Comparison of ENCODE assay signal across 1 cellular context in the genomic region with DNA sequence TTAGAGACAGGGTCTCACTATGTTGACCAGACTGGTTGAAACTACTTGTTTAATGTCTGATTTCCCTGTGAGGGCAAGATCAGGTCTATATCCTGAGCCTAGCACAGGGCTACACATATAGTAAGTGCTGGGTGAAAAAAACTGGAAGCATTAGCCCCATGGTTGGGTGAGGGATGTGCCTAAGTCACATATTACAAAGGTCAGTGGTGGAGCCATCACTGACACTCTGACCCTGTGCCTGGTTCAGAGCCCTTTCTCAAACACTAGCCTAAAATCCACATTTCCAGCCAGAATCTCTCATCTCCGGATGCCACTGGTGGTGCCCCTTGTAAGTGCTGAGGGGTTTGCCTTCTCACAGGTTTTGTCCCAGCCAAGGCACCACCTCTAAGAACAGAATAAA.
TF ChIP-seq lines count a peak whose summit lies in the region.

No MANE protein-coding gene starts in this region.

TF ChIP-seq in liver, 16 proteins besides CTCF, POLR2A, EP300 and RAD21 (continued from another document):
- TF ChIP-seq, protein P1, sequence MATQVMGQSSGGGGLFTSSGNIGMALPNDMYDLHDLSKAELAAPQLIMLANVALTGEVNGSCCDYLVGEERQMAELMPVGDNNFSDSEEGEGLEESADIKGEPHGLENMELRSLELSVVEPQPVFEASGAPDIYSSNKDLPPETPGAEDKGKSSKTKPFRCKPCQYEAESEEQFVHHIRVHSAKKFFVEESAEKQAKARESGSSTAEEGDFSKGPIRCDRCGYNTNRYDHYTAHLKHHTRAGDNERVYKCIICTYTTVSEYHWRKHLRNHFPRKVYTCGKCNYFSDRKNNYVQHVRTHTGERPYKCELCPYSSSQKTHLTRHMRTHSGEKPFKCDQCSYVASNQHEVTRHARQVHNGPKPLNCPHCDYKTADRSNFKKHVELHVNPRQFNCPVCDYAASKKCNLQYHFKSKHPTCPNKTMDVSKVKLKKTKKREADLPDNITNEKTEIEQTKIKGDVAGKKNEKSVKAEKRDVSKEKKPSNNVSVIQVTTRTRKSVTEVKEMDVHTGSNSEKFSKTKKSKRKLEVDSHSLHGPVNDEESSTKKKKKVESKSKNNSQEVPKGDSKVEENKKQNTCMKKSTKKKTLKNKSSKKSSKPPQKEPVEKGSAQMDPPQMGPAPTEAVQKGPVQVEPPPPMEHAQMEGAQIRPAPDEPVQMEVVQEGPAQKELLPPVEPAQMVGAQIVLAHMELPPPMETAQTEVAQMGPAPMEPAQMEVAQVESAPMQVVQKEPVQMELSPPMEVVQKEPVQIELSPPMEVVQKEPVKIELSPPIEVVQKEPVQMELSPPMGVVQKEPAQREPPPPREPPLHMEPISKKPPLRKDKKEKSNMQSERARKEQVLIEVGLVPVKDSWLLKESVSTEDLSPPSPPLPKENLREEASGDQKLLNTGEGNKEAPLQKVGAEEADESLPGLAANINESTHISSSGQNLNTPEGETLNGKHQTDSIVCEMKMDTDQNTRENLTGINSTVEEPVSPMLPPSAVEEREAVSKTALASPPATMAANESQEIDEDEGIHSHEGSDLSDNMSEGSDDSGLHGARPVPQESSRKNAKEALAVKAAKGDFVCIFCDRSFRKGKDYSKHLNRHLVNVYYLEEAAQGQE (IDR thresholded peaks at IDR 0.05): peak; percentile 39
- no peak for TF ChIP-seq TAF1 (conservative IDR thresholded peaks at IDR 0.05)
- TF ChIP-seq JUND (IDR thresholded peaks at IDR 0.05): no peak
- TF ChIP-seq, protein P2, sequence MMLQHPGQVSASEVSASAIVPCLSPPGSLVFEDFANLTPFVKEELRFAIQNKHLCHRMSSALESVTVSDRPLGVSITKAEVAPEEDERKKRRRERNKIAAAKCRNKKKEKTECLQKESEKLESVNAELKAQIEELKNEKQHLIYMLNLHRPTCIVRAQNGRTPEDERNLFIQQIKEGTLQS (IDR thresholded peaks at IDR 0.05): no peak
